Comparison of ENCODE assay signal across 27 cellular contexts in genomic region chr7:27462575-27463270, GRCh38.
A peak's percentile ranks its signal among the peaks of the same experiment; 100 is the strongest.
DNase-seq lines count a peak whose midpoint lies in the region; ATAC-seq, FAIRE-seq and TF ChIP-seq lines count a peak whose summit lies in the region.
"Had no signal": no experiment of that assay in that cellular context is flagged by ENCODE, and none has a peak within 500 bp of the region (broad histone marks: within the 10 kb centered on the region; RNA-seq: fewer than 3 reads in every experiment).

No MANE protein-coding gene starts in this region.

- no peak overlapping the region for H3K4me3 Mint-ChIP-seq in T-helper 2 cell treated with Interferon-gamma antibody and Interleukin-4, amounts not matched to agents 5 μg/mL and 100 μg/mL, for 36 hours
- H3K4me3 Mint-ChIP-seq: activated B cell treated with CpG ODN at 0.5 μM for 24 hours; activated CD4-positive, alpha-beta memory T cell treated with anti-CD3 and anti-CD28 coated beads, Interleukin-2, amount 10 ng/mL, durations not matched to agents 7 days and 5 days; GM23338; natural killer cell; type B pancreatic cell had no signal

- no peaks in the 10 kb centered on the region for H3K36me3 Mint-ChIP-seq in T-helper 2 cell treated with Interferon-gamma antibody and Interleukin-4, amounts not matched to agents 5 μg/mL and 100 μg/mL, for 36 hours (ENCODE audit: low read depth)
- H3K36me3 Mint-ChIP-seq: natural killer cell, type B pancreatic cell had no signal

- H3K9me3 ChIP-seq in kidney (ENCODE audit: control insufficient read depth in 1 of 2, low read length in 2 of 2) (no peaks in the 10 kb centered on the region), left lung (no peaks in the 10 kb centered on the region), right lobe of liver (no peaks in the 10 kb centered on the region)
- H3K9me3 ChIP-seq: BLaER1 treated with 17β-estradiol and CSF1 and Interleukin-3, amounts not matched to agents 10 nM and 100 nM; ovary had no signal

- WGBS in right lobe of liver (ENCODE audit: insufficient coverage, low coverage, low lambda C conversion rate, missing lambda C conversion rate), result 57% methylated on average over 8 of the region's 8 CpGs

- TF ChIP-seq POLR2A in right lobe of liver (IDR thresholded peaks at IDR 0.05), result no peak

- ATAC-seq in HG02970 (IDR thresholded peaks at IDR 0.05; ENCODE audit: low FRiP score, unreplicated experiment) (no peak), left lung (no peak), right lobe of liver (no peak)
- ATAC-seq: foreskin keratinocyte, GM23338, natural killer cell, Panc1 had no signal

- peaks cover 10% of the 10 kb centered on the region for H3K27me3 Mint-ChIP-seq in T-helper 2 cell treated with Interferon-gamma antibody and Interleukin-4, amounts not matched to agents 5 μg/mL and 100 μg/mL, for 36 hours (ENCODE audit: low read depth)

- no peak overlapping the region for H3K9ac ChIP-seq in kidney (ENCODE audit: low read length in 2 of 2)
- H3K9ac ChIP-seq: BLaER1 treated with 17β-estradiol and CSF1 and Interleukin-3, amounts not matched to agents 10 nM and 100 nM had no signal

- intact Hi-C loops in kidney (cut with DNase I), result no loop called here
- intact Hi-C loops in left lung (cut with DNase I), result no loop called here
- intact Hi-C loops in right lobe of liver (cut with DNase I), result no loop called here

- H3K27ac Mint-ChIP-seq in T-helper 2 cell treated with Interferon-gamma antibody and Interleukin-4, amounts not matched to agents 5 μg/mL and 100 μg/mL, for 36 hours, result no peak overlapping the region
- H3K27ac Mint-ChIP-seq: activated B cell treated with CpG ODN at 0.5 μM for 24 hours; activated CD4-positive, alpha-beta memory T cell treated with anti-CD3 and anti-CD28 coated beads, Interleukin-2, amount 10 ng/mL, durations not matched to agents 7 days and 5 days; GM23338; natural killer cell; type B pancreatic cell had no signal

- H3K4me1 ChIP-seq in kidney (ENCODE audit: control insufficient read depth in 1 of 2, insufficient read depth in 1 of 2, low read depth in 1 of 2, low read length in 2 of 2), result no peaks in the 10 kb centered on the region
- H3K4me1 ChIP-seq in left lung, result no peaks in the 10 kb centered on the region
- no peaks in the 10 kb centered on the region for H3K4me1 ChIP-seq in right lobe of liver
- H3K4me1 ChIP-seq: BLaER1 treated with 17β-estradiol and CSF1 and Interleukin-3, amounts not matched to agents 10 nM and 100 nM; foreskin keratinocyte had no signal

- H3K27ac ChIP-seq in kidney (ENCODE audit: low read depth in 2 of 2, low read length in 2 of 2) (no peak overlapping the region), left lung (no peak overlapping the region), right lobe of liver (no peak overlapping the region)
- H3K27ac ChIP-seq: BLaER1 treated with 17β-estradiol and CSF1 and Interleukin-3, amounts not matched to agents 10 nM and 100 nM; cardiac muscle cell; foreskin keratinocyte; ovary had no signal

- H3K4me1 Mint-ChIP-seq in T-helper 2 cell treated with Interferon-gamma antibody and Interleukin-4, amounts not matched to agents 5 μg/mL and 100 μg/mL, for 36 hours (ENCODE audit: low read depth), result no peaks in the 10 kb centered on the region
- H3K4me1 Mint-ChIP-seq: activated B cell treated with CpG ODN at 0.5 μM for 24 hours; activated CD4-positive, alpha-beta memory T cell treated with anti-CD3 and anti-CD28 coated beads, Interleukin-2, amount 10 ng/mL, durations not matched to agents 7 days and 5 days; natural killer cell had no signal

- no peak overlapping the region for H3K4me3 ChIP-seq in choroid plexus epithelial cell (ENCODE audit: low read depth, low read length)
- H3K4me3 ChIP-seq in kidney (ENCODE audit: low read length in 2 of 2), result no peak overlapping the region
- no peak overlapping the region for H3K4me3 ChIP-seq in left lung
- no peak overlapping the region for H3K4me3 ChIP-seq in right lobe of liver
- H3K4me3 ChIP-seq: BLaER1 treated with 17β-estradiol and CSF1 and Interleukin-3, amounts not matched to agents 10 nM and 100 nM; cardiac muscle cell; GM23338; ovary had no signal

- TF ChIP-seq CTCF in choroid plexus epithelial cell (conservative IDR thresholded peaks at IDR 0.05; ENCODE audit: low read depth, low read length) (no peak), kidney (IDR thresholded peaks at IDR 0.05; ENCODE audit: borderline replicate concordance, extremely low read depth, insufficient read depth) (no peak), left lung (IDR thresholded peaks at IDR 0.05) (no peak), right lobe of liver (IDR thresholded peaks at IDR 0.05) (no peak)

- H3K27me3 ChIP-seq in left lung (peaks cover 0 to 22% of the 10 kb centered on the region in 2 donors), right lobe of liver (no peaks in the 10 kb centered on the region)
- H3K27me3 ChIP-seq: BLaER1 treated with 17β-estradiol and CSF1 and Interleukin-3, amounts not matched to agents 10 nM and 100 nM; ovary had no signal

- H3K9me3 Mint-ChIP-seq in T-helper 2 cell treated with Interferon-gamma antibody and Interleukin-4, amounts not matched to agents 5 μg/mL and 100 μg/mL, for 36 hours, result no peaks in the 10 kb centered on the region
- H3K9me3 Mint-ChIP-seq: activated B cell treated with CpG ODN at 0.5 μM for 24 hours; activated CD4-positive, alpha-beta memory T cell treated with anti-CD3 and anti-CD28 coated beads, Interleukin-2, amount 10 ng/mL, durations not matched to agents 7 days and 5 days; GM23338; natural killer cell; type B pancreatic cell had no signal

- H3K36me3 ChIP-seq in kidney (ENCODE audit: control insufficient read depth in 1 of 2, insufficient read depth in 2 of 2, low read length in 2 of 2), result no peaks in the 10 kb centered on the region
- no peaks in the 10 kb centered on the region for H3K36me3 ChIP-seq in left lung
- no peaks in the 10 kb centered on the region for H3K36me3 ChIP-seq in right lobe of liver
- H3K36me3 ChIP-seq: BLaER1 treated with 17β-estradiol and CSF1 and Interleukin-3, amounts not matched to agents 10 nM and 100 nM; cardiac muscle cell; ovary had no signal

- peak; percentile 66 for DNase-seq in Daoy (ENCODE audit: low read depth)
- DNase-seq in M059J (ENCODE audit: low read depth), result peak; percentile 71
- DNase-seq in choroid plexus epithelial cell (ENCODE audit: low read depth), result peak; percentile 42
- DNase-seq in kidney, result peak; percentile 81
- DNase-seq in T-helper 2 cell treated with Interferon-gamma antibody and Interleukin-4, amounts not matched to agents 5 μg/mL and 100 μg/mL, for 36 hours (ENCODE audit: low spot score), result no peak
- DNase-seq in left lung, result no peak
- no peak for DNase-seq in right lobe of liver
- DNase-seq: activated B cell treated with CpG ODN at 0.5 μM for 24 hours; activated CD4-positive, alpha-beta memory T cell treated with anti-CD3 and anti-CD28 coated beads, Interleukin-2, amount 10 ng/mL, durations not matched to agents 7 days and 5 days; Calu3; foreskin keratinocyte; natural killer cell; NCI-H1105 treated with DMSO at 0.1 percent for 48 hours; NCI-H2029 treated with DMSO at 0.1 percent for 48 hours; NCI-H510A; NK-92 treated with Interleukin-12 subunit alpha and Interleukin-12 subunit beta, amount 100 ng/mL, for 24 hours; stimulated activated CD4-positive, alpha-beta T cell treated with anti-CD3 and anti-CD28 coated beads, Interleukin-15, amount 100 ng/mL, for 24 hours; stimulated activated CD8-positive, alpha-beta memory T cell treated with anti-CD3 and anti-CD28 coated beads, Interleukin-4, amount 100 ng/mL, for 48 hours; T1000 had no signal

- no peak for FAIRE-seq in kidney (lab: Jason Lieb, UNC)
- FAIRE-seq: keratinocyte had no signal

Comparison
In these comparisons a context has a peak if more than half of its experiments do, and no peak if none do; other contexts are left out.
1. DNase-seq: peak in Daoy (single experiment), M059J (single experiment), choroid plexus epithelial cell (single experiment) and kidney (single experiment); none in T-helper 2 cell treated with Interferon-gamma antibody and Interleukin-4, amounts not matched to agents 5 μg/mL and 100 μg/mL, for 36 hours (single experiment), left lung (0 of 2) and right lobe of liver (0 of 3).